8 cellular contexts compared by ENCODE assay signal in the genomic region with DNA sequence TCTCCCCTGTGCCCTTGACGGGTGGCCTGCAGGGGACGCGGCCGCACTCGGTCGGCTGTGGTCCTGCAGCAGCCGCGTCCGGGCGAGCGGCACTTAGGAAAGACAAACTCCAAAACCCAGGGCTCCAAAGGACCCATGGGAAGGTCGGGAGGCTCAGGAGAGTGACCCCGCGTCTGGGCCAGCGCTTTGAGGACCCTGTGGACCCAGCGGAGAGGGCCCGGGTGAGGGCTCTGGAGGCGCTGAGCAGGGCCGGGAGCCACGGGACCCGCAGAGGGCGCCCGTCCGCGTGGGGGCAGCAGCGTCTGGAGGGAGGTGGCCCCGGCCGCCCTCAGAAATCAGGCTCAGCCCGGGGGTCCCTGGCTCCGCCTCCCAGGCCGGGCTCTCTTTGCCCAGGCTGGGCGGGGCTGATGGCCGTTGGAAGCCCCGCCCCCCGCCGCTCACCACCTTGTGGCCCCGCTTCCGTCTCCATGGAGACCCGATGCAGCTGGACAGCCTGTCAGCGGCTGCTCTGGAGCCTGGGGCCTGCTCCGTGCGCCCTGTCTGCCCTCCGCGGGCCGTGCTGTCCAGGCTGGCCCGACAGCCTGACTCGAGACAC. TPM values are rescaled to one million over a fixed set of nuclear protein-coding genes. Genes with fewer than 3 reads are reported as not detected.
DNase-seq lines count a peak whose midpoint lies in the region; ATAC-seq, FAIRE-seq and TF ChIP-seq lines count a peak whose summit lies in the region.

No MANE protein-coding gene starts in this region.

- no peak overlapping the region for H4K91ac ChIP-seq in H1 (replicated peaks; ENCODE audit: insufficient read length, low read length)

- peak in 2 of 3 experiments; percentile 48 to 64; a peak in 2 of 4 replicates for TF ChIP-seq CTCF in H1 (IDR thresholded peaks at IDR 0.05; ENCODE audit: control extremely low read depth in 1 of 3, insufficient read depth in 1 of 3, low read depth in 1 of 3, low read length in 3 of 3)

- intact Hi-C loops in naive thymus-derived CD4-positive, alpha-beta T cell (cut with micrococcal nuclease) = no loop called here

- no peak overlapping the region for H2BK20ac ChIP-seq in H1 (ENCODE audit: low read length)

- H3K79me1 ChIP-seq in H1 (ENCODE audit: low read depth, low read length) = no peaks in the 10 kb centered on the region

- no peak overlapping the region; the same call in 1 of the 2 replicates for H2AFZ ChIP-seq in H1 (ENCODE audit: low read length)

- 8% methylated on average over 39 of the region's 47 CpGs; no CpG with 5 or more reads in 1 of the 2 experiments for WGBS in H1 (ENCODE audit: extremely low coverage in 1 of 2, insufficient coverage in 1 of 2, insufficient read length in 1 of 2, insufficient replicate concordance in 2 of 2, low coverage in 1 of 2, low lambda C conversion rate in 2 of 2, missing lambda C conversion rate in 1 of 2), 2 experiments

- H2BK15ac ChIP-seq in H1 (ENCODE audit: low read length) = no peak overlapping the region

- peaks cover 0 to 1% (median 0%) of the 10 kb centered on the region in 7 donors for H3K4me1 Mint-ChIP-seq in naive thymus-derived CD4-positive, alpha-beta T cell

- H3K4me1 ChIP-seq in H1 (replicated peaks in 1 of 4; ENCODE audit: control insufficient read depth in 3 of 4, insufficient read depth in 4 of 4, low read length in 3 of 4) = peaks cover 0 to 3% (median 0%) of the 10 kb centered on the region in 4 experiments; a peak in 2 of 7 replicates
- H3K4me1 ChIP-seq in naive thymus-derived CD4-positive, alpha-beta T cell (ENCODE audit: control insufficient read depth in 2 of 2, insufficient read depth in 2 of 2, low read length in 2 of 2) = no peaks in the 10 kb centered on the region

- CTCF ChIA-PET in H1 (lab: Charles Lee; ENCODE audit: partially characterized antibody) = interaction anchor here (0.7 to 21.3 kb wide), 6 partner anchors 9 to 319 kb away, joined by 3 to 353 read pairs (median 6); partner anchors contain the start of gene MKRN2
- CTCF ChIA-PET in naive thymus-derived CD4-positive, alpha-beta T cell (lab: Charles Lee) = no interaction called here

- no peak overlapping the region for H2BK5ac ChIP-seq in H1 (ENCODE audit: low read depth, low read length)

- peaks cover 0 to 3% (median 0%) of the 10 kb centered on the region in 11 donors for H3K9me3 Mint-ChIP-seq in naive thymus-derived CD4-positive, alpha-beta T cell

- H3K4me3 ChIP-seq in H1 (ENCODE audit: extremely low read depth in 1 of 4, insufficient read depth in 2 of 4, low read depth in 3 of 4, low read length in 4 of 4) = peak overlapping the region; percentile 27 to 58 (median 30)
- no peak overlapping the region for H3K4me3 ChIP-seq in naive thymus-derived CD4-positive, alpha-beta T cell (ENCODE audit: low read length)

- H3K18ac ChIP-seq in H1 (ENCODE audit: extremely low read depth, low read length) = no peak overlapping the region; the same call in 1 of the 2 replicates

- H3K36me3 ChIP-seq in H1 (ENCODE audit: control insufficient read depth in 2 of 4, insufficient read depth in 4 of 4, low read length in 3 of 4) = no peaks in the 10 kb centered on the region
- H3K36me3 ChIP-seq in naive thymus-derived CD4-positive, alpha-beta T cell (ENCODE audit: control insufficient read depth in 2 of 3, insufficient read depth in 3 of 3, low read length in 3 of 3) = no peaks in the 10 kb centered on the region

- H3K27ac ChIP-seq in H1 (ENCODE audit: low read depth, low read length) = no peak overlapping the region
- H3K27ac ChIP-seq in naive thymus-derived CD4-positive, alpha-beta T cell (ENCODE audit: low read depth, low read length) = no peak overlapping the region

- no peak overlapping the region for H3K4ac ChIP-seq in H1 (replicated peaks; ENCODE audit: insufficient read length, low read depth, low read length)

- no peak overlapping the region for H2BK12ac ChIP-seq in H1 (ENCODE audit: low read depth, low read length)

- no peak for TF ChIP-seq POLR2A in GM12891 (IDR thresholded peaks at IDR 0.05; ENCODE audit: low read depth, low read length)
- TF ChIP-seq POLR2A in H1 (IDR thresholded peaks at IDR 0.05; ENCODE audit: control extremely low read depth in 1 of 2, low read depth in 2 of 2, low read length in 2 of 2) = no peak

- FAIRE-seq in GM12891 (lab: Jason Lieb, UNC) (peak; percentile 63), H1 (lab: Jason Lieb, UNC) (no peak)

- no peak for TF ChIP-seq EP300 in H1 (IDR thresholded peaks at IDR 0.05; ENCODE audit: borderline replicate concordance in 1 of 2, low read depth in 2 of 2, low read length in 2 of 2)

- no peak for DNase-seq in GM12891 (ENCODE audit: insufficient read length, low spot score)
- peak; percentile 84 for DNase-seq in NCI-H82 (lab: John Stamatoyannopoulos, UW)
- peak; percentile 29 to 87 for DNase-seq in H1 (ENCODE audit: low read depth in 1 of 2, low spot score in 2 of 2)
- DNase-seq in naive thymus-derived CD4-positive, alpha-beta T cell = peak in 1 of 9 donors; percentile 13
- no peak for DNase-seq in SW 1271 (lab: John Stamatoyannopoulos, UW)
- no peak for DNase-seq in activated effector memory CD4-positive, alpha-beta T cell treated with anti-CD3 and anti-CD28 coated beads, Interleukin-2, amount 50 U/mL, for 16 hours
- no peak for DNase-seq in SKM-1 treated with dmso at 0.1 percent for 144 hours (lab: John Stamatoyannopoulos, UW; ENCODE audit: unreplicated experiment)
- DNase-seq in SKM-1 (lab: John Stamatoyannopoulos, UW; ENCODE audit: unreplicated experiment) = no peak

- peaks cover 0 to 3% of the 10 kb centered on the region in 2 experiments for H4K20me1 ChIP-seq in H1 (replicated peaks in 1 of 2; ENCODE audit: control insufficient read depth in 1 of 2, insufficient read depth in 2 of 2, low read length in 2 of 2)

- H3K79me2 ChIP-seq in H1 (ENCODE audit: control insufficient read depth in 1 of 2, insufficient read depth in 2 of 2, low read length in 2 of 2) = no peaks in the 10 kb centered on the region

- no peak overlapping the region for H3K14ac ChIP-seq in H1 (ENCODE audit: insufficient read length)

- H4K8ac ChIP-seq in H1 (ENCODE audit: extremely low read depth, insufficient read depth, low read length) = peak overlapping the region; percentile 91

- peak overlapping the region in 3 of 10 donors; percentile 1 to 48 (median 47) for H3K4me3 Mint-ChIP-seq in naive thymus-derived CD4-positive, alpha-beta T cell

- peaks cover 0 to 17% (median 8%) of the 10 kb centered on the region in 4 experiments; a peak in 3 of 7 replicates for H3K27me3 ChIP-seq in H1 (replicated peaks in 1 of 4; ENCODE audit: control insufficient read depth in 3 of 4, extremely low read depth in 1 of 4, insufficient read depth in 3 of 4, low read length in 3 of 4)
- no peaks in the 10 kb centered on the region for H3K27me3 ChIP-seq in naive thymus-derived CD4-positive, alpha-beta T cell (ENCODE audit: control insufficient read depth in 2 of 2, insufficient read depth in 2 of 2, low read length in 2 of 2)

- no peak overlapping the region; a peak in 1 of 7 replicates for H3K9ac ChIP-seq in H1 (replicated peaks in 1 of 4; ENCODE audit: extremely low read depth in 1 of 4, low read depth in 3 of 4, low read length in 3 of 4)

- peak; percentile 15 to 22; a peak in 2 of 4 replicates for TF ChIP-seq RAD21 in H1 (IDR thresholded peaks at IDR 0.05 in 1 of 2, conservative IDR thresholded peaks at IDR 0.05 in 1 of 2; ENCODE audit: low read depth in 2 of 2, low read length in 2 of 2)

- no peaks in the 10 kb centered on the region for H3K9me3 ChIP-seq in H1 (ENCODE audit: insufficient read depth in 2 of 2, low read depth in 1 of 2, low read length in 1 of 2)
- no peaks in the 10 kb centered on the region for H3K9me3 ChIP-seq in naive thymus-derived CD4-positive, alpha-beta T cell (ENCODE audit: control insufficient read depth in 2 of 3, low read length in 3 of 3)

- H3K23ac ChIP-seq in H1 (ENCODE audit: insufficient read length) = no peak overlapping the region

- peak overlapping the region; percentile 39 to 73 for H3K4me2 ChIP-seq in H1 (ENCODE audit: insufficient read depth in 1 of 2, low read depth in 2 of 2, low read length in 2 of 2)

- H3K27me3 Mint-ChIP-seq in naive thymus-derived CD4-positive, alpha-beta T cell = peaks cover 6 to 27% (median 13%) of the 10 kb centered on the region in 5 donors

- H4K5ac ChIP-seq in H1 (ENCODE audit: insufficient read length, low read depth, low read length) = no peak overlapping the region

- H2AK5ac ChIP-seq in H1 (ENCODE audit: low read depth, low read length) = no peak overlapping the region

- no peak overlapping the region for H2BK120ac ChIP-seq in H1 (replicated peaks; ENCODE audit: low read depth, low read length)

- H3K23me2 ChIP-seq in H1 (ENCODE audit: low read depth, low read length) = no peaks in the 10 kb centered on the region; the same call in 1 of the 2 replicates

- POLR2A ChIA-PET in H1 (lab: Charles Lee; ENCODE audit: partially characterized antibody) = interaction anchor here (0.7 to 2.2 kb wide), 4 partner anchors 12 to 49 kb away, joined by 3 to 11 read pairs (median 4); no protein-coding TSS in a partner anchor
- POLR2A ChIA-PET in naive thymus-derived CD4-positive, alpha-beta T cell (lab: Charles Lee) = no interaction called here

- no peak overlapping the region for H3K27ac Mint-ChIP-seq in naive thymus-derived CD4-positive, alpha-beta T cell

- H3K36me3 Mint-ChIP-seq in naive thymus-derived CD4-positive, alpha-beta T cell = no peaks in the 10 kb centered on the region

- ATAC-seq in naive thymus-derived CD4-positive, alpha-beta T cell = peak; percentile 67

- no peak overlapping the region for H3K56ac ChIP-seq in H1 (replicated peaks; ENCODE audit: insufficient read length, low read depth, low read length)

TF ChIP-seq in GM12891, 5 proteins besides CTCF, POLR2A, EP300 and RAD21:
- no peak for TF ChIP-seq TAF1 (IDR thresholded peaks at IDR 0.05; ENCODE audit: low read depth, low read length)

TF ChIP-seq in H1, 55 proteins besides CTCF, POLR2A, EP300 and RAD21 (continues in another document):
- TF ChIP-seq ZNF274 (IDR thresholded peaks at IDR 0.05; ENCODE audit: borderline replicate concordance, extremely low read depth, low read length) = no peak
- no peak for TF ChIP-seq KDM1A (IDR thresholded peaks at IDR 0.05; ENCODE audit: borderline replicate concordance, low read length)
- TF ChIP-seq SP1 (IDR thresholded peaks at IDR 0.05; ENCODE audit: low read depth, low read length) = no peak
- TF ChIP-seq BACH1 (IDR thresholded peaks at IDR 0.05; ENCODE audit: low read length) = no peak

RNA-seq across cellular contexts. Expression of gene RPL32, which starts 34.6 kb away (rescaled TPM):
- polyA plus RNA-seq in GM12891 (2012; ENCODE audit: low read depth, missing spikeins) = 5,644 TPM
- total RNA-seq in H1 (2021; fragmentation: NEBNext Ultra II Directional; extraction: Animal tissue kit (Norgen Biotek cat#: 25700)) = 1,954 and 2,043 TPM in 2 replicates
- polyA plus RNA-seq in H1 (2011; rRNA removed) = 995 and 1,443 TPM in 2 replicates
- 2,045 TPM for polyA plus RNA-seq in H1 (2011; cell fraction: cytosol; rRNA removed)
- 1,718 TPM for polyA plus RNA-seq in H1 (2011; cell fraction: nucleus; rRNA removed)
- polyA plus RNA-seq in H1 (2012, experiment 1 of 2) = 3,098 to 3,462 TPM (median 3,192 TPM) in 4 replicates
- polyA plus RNA-seq in H1 (2012, experiment 2 of 2) = 2,207 TPM
- 1,804 TPM for polyA plus RNA-seq in H1 (2013, experiment 1 of 2)
- 1,790 TPM for polyA plus RNA-seq in H1 (2013, experiment 2 of 2)
- polyA minus RNA-seq in H1 (2011; rRNA and poly(A)+ RNA removed) = 1,055 and 1,349 TPM in 2 replicates
- 973 TPM for polyA minus RNA-seq in H1 (2011; cell fraction: cytosol; rRNA and poly(A)+ RNA removed)
- 656 TPM for polyA minus RNA-seq in H1 (2011; cell fraction: nucleus; rRNA and poly(A)+ RNA removed)
- total RNA-seq in naive thymus-derived CD4-positive, alpha-beta T cell = 1,000 to 10,000 TPM; 1,890 to 4,471 (median 4,246) TPM
- 1,000 to 10,000 TPM; 4,172 to 4,415 TPM for polyA plus RNA-seq in naive thymus-derived CD4-positive, alpha-beta T cell

Comparison
In these comparisons a context has a peak if more than half of its experiments do, and no peak if none do; other contexts are left out.
1. DNase-seq: peak in NCI-H82 (single experiment) and H1 (2 of 2); none in GM12891 (single experiment), SW 1271 (0 of 2), activated effector memory CD4-positive, alpha-beta T cell treated with anti-CD3 and anti-CD28 coated beads, Interleukin-2, amount 50 U/mL, for 16 hours (single experiment), SKM-1 treated with dmso at 0.1 percent for 144 hours (single experiment) and SKM-1 (single experiment).